In genomic region chr2:75594599-75594998, GRCh38 we compare ENCODE assay signal across 20 cellular contexts. TPM values are rescaled to one million over a fixed set of nuclear protein-coding genes. Genes with fewer than 3 reads are reported as not detected.
DNase-seq lines count a peak whose midpoint lies in the region; ATAC-seq, FAIRE-seq and TF ChIP-seq lines count a peak whose summit lies in the region.
"Had no signal": no experiment of that assay in that cellular context is flagged by ENCODE, and none has a peak within 500 bp of the region (broad histone marks: within the 10 kb centered on the region; RNA-seq: fewer than 3 reads in every experiment).

No MANE protein-coding gene starts in this region.

- H3K79me2 ChIP-seq in ACC112 (ENCODE audit: control insufficient read depth, insufficient read depth, low read length, unreplicated experiment): no peaks in the 10 kb centered on the region
- no peaks in the 10 kb centered on the region for H3K79me2 ChIP-seq in astrocyte (ENCODE audit: insufficient read depth, low read length)
- no peaks in the 10 kb centered on the region for H3K79me2 ChIP-seq in osteoblast (ENCODE audit: insufficient read depth, low read length)

- peak overlapping the region; percentile 99 for H2BK5ac ChIP-seq in IMR-90 (ENCODE audit: low read depth, low read length, poor library complexity, severe bottlenecking)

- no peak for FAIRE-seq in astrocyte (lab: Jason Lieb, UNC)
- FAIRE-seq: GM12891, GM18507, H1 had no signal

- peak overlapping the region; percentile 71 for H4K91ac ChIP-seq in IMR-90 (ENCODE audit: insufficient read depth, low read depth, low read length)

- H3K27ac ChIP-seq in ACC112 (ENCODE audit: low read depth, low read length) (peak overlapping the region; percentile 93), IMR-90 (ENCODE audit: insufficient read depth, low read length) (peak overlapping the region; percentile 75), astrocyte (ENCODE audit: low read depth, low read length) (peak overlapping the region; percentile 95), osteoblast (ENCODE audit: low read depth, low read length) (peak overlapping the region; percentile 98), sigmoid colon (no peak overlapping the region), spleen (no peak overlapping the region)
- H3K27ac ChIP-seq: KMS-11 had no signal

- H3K9ac ChIP-seq in IMR-90 (ENCODE audit: low read depth, low read length) (peak overlapping the region; percentile 10; the same call in 1 of the 2 replicates), astrocyte (ENCODE audit: low read length) (peak overlapping the region; percentile 70)
- H3K9ac ChIP-seq: KMS-11 had no signal

- H3K14ac ChIP-seq in IMR-90 (replicated peaks; ENCODE audit: low read depth, low read length): no peak overlapping the region

- H3K79me1 ChIP-seq in IMR-90 (ENCODE audit: low read depth in 1 of 2, low read length in 2 of 2): peaks cover 4 to 19% of the 10 kb centered on the region in 2 experiments; a peak in 3 of 4 replicates

- peaks cover 17% of the 10 kb centered on the region for H3K9me1 ChIP-seq in IMR-90 (ENCODE audit: insufficient read depth, low read length)

- TF ChIP-seq POLR2A in IMR-90 (IDR thresholded peaks at IDR 0.05; ENCODE audit: low read depth, low read length) (no peak), sigmoid colon (IDR thresholded peaks at IDR 0.05) (no peak), spleen (IDR thresholded peaks at IDR 0.05) (no peak)

- peak overlapping the region; percentile 98 for H3K4ac ChIP-seq in IMR-90 (ENCODE audit: low read depth, low read length)

- H3K27me3 Mint-ChIP-seq in astrocyte (ENCODE audit: low read depth, unreplicated experiment): no peaks in the 10 kb centered on the region
- H3K27me3 Mint-ChIP-seq: CD8-positive, alpha-beta memory T cell had no signal

- no peak for ATAC-seq in IMR-90 (ENCODE audit: low read depth)
- ATAC-seq: Panc1 had no signal

- H3K4me1 ChIP-seq in ACC112 (ENCODE audit: control insufficient read depth, insufficient read depth, low read length, unreplicated experiment): peaks cover 45% of the 10 kb centered on the region
- H3K4me1 ChIP-seq in IMR-90 (ENCODE audit: control insufficient read depth, insufficient read depth, low read length): peaks cover 20% of the 10 kb centered on the region
- peaks cover 48% of the 10 kb centered on the region for H3K4me1 ChIP-seq in astrocyte (ENCODE audit: insufficient read depth, low read length)
- peaks cover 53% of the 10 kb centered on the region for H3K4me1 ChIP-seq in osteoblast (ENCODE audit: insufficient read depth, low read length)
- H3K4me1 ChIP-seq in sigmoid colon: no peaks in the 10 kb centered on the region
- no peaks in the 10 kb centered on the region for H3K4me1 ChIP-seq in spleen

- H2BK15ac ChIP-seq in IMR-90 (ENCODE audit: low read depth, low read length): 0 out of 3 replicates have a peak overlapping the region, but pooled peaks have one; percentile 97

- no peak for TF ChIP-seq EP300 in sigmoid colon (IDR thresholded peaks at IDR 0.05)

- in situ Hi-C loops in IMR-90 (cut with MboI; ENCODE audit: low sequenced_read_pairs): no loop called here

- H2BK120ac ChIP-seq in IMR-90 (ENCODE audit: low read depth, low read length): peak overlapping the region; percentile 99

- H3K36me3 Mint-ChIP-seq in astrocyte (ENCODE audit: low read depth, unreplicated experiment): no peaks in the 10 kb centered on the region
- H3K36me3 Mint-ChIP-seq: CD8-positive, alpha-beta memory T cell had no signal

- peak overlapping the region; percentile 99 for H2BK20ac ChIP-seq in IMR-90 (ENCODE audit: low read depth, low read length)

- dilution Hi-C loops in IMR-90 (cut with HindIII; ENCODE audit: low sequenced_read_pairs, unreplicated experiment): no loop called here

- H3K9me3 ChIP-seq in IMR-90 (ENCODE audit: control insufficient read depth, insufficient read depth, low read length) (no peaks in the 10 kb centered on the region), astrocyte (ENCODE audit: insufficient read depth, low read depth, low read length) (no peaks in the 10 kb centered on the region), osteoblast (ENCODE audit: low read depth, low read length) (no peaks in the 10 kb centered on the region), sigmoid colon (no peaks in the 10 kb centered on the region), spleen (no peaks in the 10 kb centered on the region)

- TF ChIP-seq CTCF in IMR-90 (conservative IDR thresholded peaks at IDR 0.05; ENCODE audit: low read depth, low read length): no peak
- no peak for TF ChIP-seq CTCF in astrocyte (IDR thresholded peaks at IDR 0.05; ENCODE audit: insufficient read depth, low read depth, low read length)
- TF ChIP-seq CTCF in osteoblast (IDR thresholded peaks at IDR 0.05; ENCODE audit: extremely low read depth, low read depth, low read length): no peak
- no peak for TF ChIP-seq CTCF in sigmoid colon (IDR thresholded peaks at IDR 0.05)
- TF ChIP-seq CTCF in spleen (IDR thresholded peaks at IDR 0.05 in 8 of 11, conservative IDR thresholded peaks at IDR 0.05 in 3 of 11): no peak

- no peak overlapping the region; the same call in 1 of the 2 replicates for H3K4me2 ChIP-seq in IMR-90 (ENCODE audit: low read depth, low read length)
- peak overlapping the region; percentile 69 for H3K4me2 ChIP-seq in astrocyte (ENCODE audit: low read length)
- no peak overlapping the region for H3K4me2 ChIP-seq in osteoblast (ENCODE audit: insufficient read depth, low read length)
- H3K4me2 ChIP-seq: KMS-11 had no signal

- H3K36me3 ChIP-seq in ACC112 (ENCODE audit: insufficient read depth, low read length) (no peaks in the 10 kb centered on the region), IMR-90 (ENCODE audit: control insufficient read depth, insufficient read depth, low read length) (no peaks in the 10 kb centered on the region), astrocyte (ENCODE audit: insufficient read depth, low read length) (no peaks in the 10 kb centered on the region), osteoblast (ENCODE audit: insufficient read depth, low read length) (no peaks in the 10 kb centered on the region), sigmoid colon (no peaks in the 10 kb centered on the region), spleen (no peaks in the 10 kb centered on the region)

- intact Hi-C loops in IMR-90 (cut with micrococcal nuclease): no loop called here
- intact Hi-C loops in sigmoid colon (cut with DNase I): no loop called here
- intact Hi-C loops in spleen (cut with DNase I; ENCODE audit: low total_unique reads): no loop called here

- H3K4me1 Mint-ChIP-seq in astrocyte (ENCODE audit: low read depth, unreplicated experiment): peaks cover 35% of the 10 kb centered on the region
- H3K4me1 Mint-ChIP-seq: CD8-positive, alpha-beta memory T cell had no signal

- CTCF ChIA-PET in IMR-90 (lab: Yijun Ruan, JAX): no interaction called here

- H3K9me3 Mint-ChIP-seq in astrocyte (ENCODE audit: unreplicated experiment): no peaks in the 10 kb centered on the region

- H3K18ac ChIP-seq in IMR-90 (ENCODE audit: low read depth, low read length): peak overlapping the region; percentile 42; the same call in 1 of the 2 replicates

- peak overlapping the region; percentile 66 to 96; a peak in 3 of 4 replicates for H4K8ac ChIP-seq in IMR-90 (ENCODE audit: low read depth in 2 of 2, low read length in 2 of 2)

- H2AFZ ChIP-seq in ACC112 (ENCODE audit: low read length, unreplicated experiment): no peak overlapping the region
- no peak overlapping the region for H2AFZ ChIP-seq in IMR-90 (replicated peaks; ENCODE audit: low read length, poor library complexity)
- no peak overlapping the region for H2AFZ ChIP-seq in astrocyte (ENCODE audit: low read depth, low read length)
- no peak overlapping the region for H2AFZ ChIP-seq in osteoblast (ENCODE audit: low read length)

- peak overlapping the region; percentile 51 for H3K4me3 Mint-ChIP-seq in astrocyte (ENCODE audit: unreplicated experiment)
- H3K4me3 Mint-ChIP-seq: CD8-positive, alpha-beta memory T cell had no signal

- H3K4me3 ChIP-seq in ACC112 (ENCODE audit: low read depth, low read length) (no peak overlapping the region), IMR-90 (ENCODE audit: insufficient read depth, low read depth, low read length) (no peak overlapping the region), astrocyte (ENCODE audit: insufficient read depth, low read depth, low read length) (no peak overlapping the region), osteoblast (ENCODE audit: insufficient read depth, low read length) (no peak overlapping the region), sigmoid colon (no peak overlapping the region), spleen (no peak overlapping the region)

- no TSS peak for BruUV-seq in IMR-90 (replicated peaks; lab: Mats Ljungman, UMichigan)

- no peaks in the 10 kb centered on the region for H4K20me1 ChIP-seq in IMR-90 (ENCODE audit: insufficient read depth, low read length)
- H4K20me1 ChIP-seq in astrocyte (ENCODE audit: insufficient read depth, low read length): no peaks in the 10 kb centered on the region
- no peaks in the 10 kb centered on the region for H4K20me1 ChIP-seq in osteoblast (ENCODE audit: insufficient read depth, low read length)

- peak overlapping the region; percentile 18; the same call in 1 of the 2 replicates for H2AK5ac ChIP-seq in IMR-90 (ENCODE audit: low read depth, low read length)

- POLR2A ChIA-PET in IMR-90 (lab: Charles Lee; ENCODE audit: unreplicated experiment): no interaction called here

- peak overlapping the region; percentile 53 for H3K27ac Mint-ChIP-seq in astrocyte (ENCODE audit: unreplicated experiment)
- H3K27ac Mint-ChIP-seq: CD8-positive, alpha-beta memory T cell had no signal

- no CpG with 5 or more reads among the region's 3 CpGs for WGBS in IMR-90 (ENCODE audit: extremely low coverage in 2 of 2, insufficient read length in 1 of 2), 2 experiments
- 71 to 74% methylated on average over 3 of the region's 3 CpGs for WGBS in sigmoid colon, 2 donors
- 47 to 57% (median 54%) methylated on average over 3 of the region's 3 CpGs for WGBS in spleen, 5 donors

- DNase-seq in IMR-90: no peak
- no peak for DNase-seq in astrocyte (ENCODE audit: low read depth)
- no peak for DNase-seq in osteoblast (ENCODE audit: insufficient read length, low spot score, missing footprints)
- DNase-seq in amygdala (lab: John Stamatoyannopoulos, UW): no peak
- DNase-seq in sigmoid colon: no peak
- DNase-seq in spleen: no peak
- DNase-seq: C1 segment of cervical spinal cord; CD8-positive, alpha-beta memory T cell; DMS53; EL; NCI-H1417 treated with DMSO at 0.1 percent for 48 hours; NCI-H187 treated with DMSO at 0.1 percent for 48 hours; NCI-H226; NCI-H524 had no signal

- H3K27me3 ChIP-seq in ACC112 (ENCODE audit: insufficient read depth, low read length): no peaks in the 10 kb centered on the region
- no peaks in the 10 kb centered on the region for H3K27me3 ChIP-seq in IMR-90 (ENCODE audit: control insufficient read depth, insufficient read depth, low read length)
- H3K27me3 ChIP-seq in astrocyte (ENCODE audit: insufficient read depth, low read length): no peaks in the 10 kb centered on the region
- H3K27me3 ChIP-seq in osteoblast (ENCODE audit: insufficient read depth, low read length): no peaks in the 10 kb centered on the region
- no peaks in the 10 kb centered on the region for H3K27me3 ChIP-seq in sigmoid colon
- no peaks in the 10 kb centered on the region for H3K27me3 ChIP-seq in spleen (replicated peaks in 1 of 7)

- peak overlapping the region; percentile 57; the same call in 1 of the 2 replicates for H3K56ac ChIP-seq in IMR-90 (ENCODE audit: extremely low read depth, insufficient read depth, low read length)

- H3K23ac ChIP-seq in IMR-90 (ENCODE audit: low read depth, low read length): peak overlapping the region; percentile 11; the same call in 1 of the 2 replicates

- no peak overlapping the region for H4K5ac ChIP-seq in IMR-90 (ENCODE audit: low read depth, low read length)

- TF ChIP-seq RAD21 in IMR-90 (IDR thresholded peaks at IDR 0.05; ENCODE audit: low read length): no peak

- H2AK9ac ChIP-seq in IMR-90 (replicated peaks; ENCODE audit: low read depth, low read length, poor library complexity): no peak overlapping the region

RNA-seq across cellular contexts. Expression of gene EVA1A, which starts 33.9 kb away (rescaled TPM):
- 89.2 and 93.7 TPM in 2 replicates for total RNA-seq in IMR-90 (2012; rRNA removed)
- 54.5 and 61.6 TPM in 2 replicates for polyA plus RNA-seq in IMR-90 (2012; rRNA removed)
- polyA plus RNA-seq in IMR-90 (2012; cell fraction: cytosol; rRNA removed): 71.6 and 118 TPM in 2 replicates
- polyA plus RNA-seq in IMR-90 (2012; cell fraction: nucleus; rRNA removed; ENCODE audit: low replicate concordance): 36.3 and 66.6 TPM in 2 replicates
- total RNA-seq in astrocyte: 19.0 and 28.6 TPM in 2 replicates
- 70.9 and 74.8 TPM in 2 replicates for total RNA-seq in osteoblast
- 1 to 10 TPM in 1 of 4 donors, not detected in 3; 1.2 TPM for total RNA-seq in sigmoid colon
- 1 to 10 TPM in 2 of 3 donors, not detected in 1; 1.2 to 5.4 TPM for polyA plus RNA-seq in sigmoid colon
- total RNA-seq in spleen: 10 to 100 TPM; 10.6 to 30.3 (median 15.7) TPM
- 10 to 100 TPM in 2 of 3 donors, 1 to 10 TPM in 1; 6.2 to 13.7 (median 11.7) TPM for polyA plus RNA-seq in spleen
- total RNA-seq: CD8-positive, alpha-beta memory T cell had no signal
- polyA plus RNA-seq: CD8-positive, alpha-beta memory T cell had no signal

RNA-seq across cellular contexts. Expression of gene MRPL19, which starts 52.0 kb away (rescaled TPM):
- 28.5 and 48.0 TPM in 2 replicates for total RNA-seq in IMR-90 (2012; rRNA removed)
- polyA plus RNA-seq in IMR-90 (2012; rRNA removed): 23.4 and 24.8 TPM in 2 replicates
- 16.8 and 33.2 TPM in 2 replicates for polyA plus RNA-seq in IMR-90 (2012; cell fraction: cytosol; rRNA removed)
- 3.4 and 5.3 TPM in 2 replicates for polyA plus RNA-seq in IMR-90 (2012; cell fraction: nucleus; rRNA removed; ENCODE audit: low replicate concordance)
- total RNA-seq in astrocyte: 56.1 and 58.8 TPM in 2 replicates
- 35.8 and 40.7 TPM in 2 replicates for total RNA-seq in osteoblast
- 10 to 100 TPM; 30.1 to 52.1 (median 38.7) TPM for total RNA-seq in sigmoid colon
- 10 to 100 TPM; 24.8 to 49.5 (median 31.8) TPM for polyA plus RNA-seq in sigmoid colon
- total RNA-seq in spleen: 10 to 100 TPM; 24.5 to 39.6 (median 33.6) TPM
- 10 to 100 TPM; 11.5 to 20.3 (median 13.7) TPM for polyA plus RNA-seq in spleen

Comparison
In these comparisons a context has a peak if more than half of its experiments do, and no peak if none do; other contexts are left out.
1. H3K27ac ChIP-seq: peak in ACC112 (single experiment), IMR-90 (single experiment), astrocyte (single experiment) and osteoblast (single experiment); none in sigmoid colon (0 of 4) and spleen (0 of 8).